In the genomic region with DNA sequence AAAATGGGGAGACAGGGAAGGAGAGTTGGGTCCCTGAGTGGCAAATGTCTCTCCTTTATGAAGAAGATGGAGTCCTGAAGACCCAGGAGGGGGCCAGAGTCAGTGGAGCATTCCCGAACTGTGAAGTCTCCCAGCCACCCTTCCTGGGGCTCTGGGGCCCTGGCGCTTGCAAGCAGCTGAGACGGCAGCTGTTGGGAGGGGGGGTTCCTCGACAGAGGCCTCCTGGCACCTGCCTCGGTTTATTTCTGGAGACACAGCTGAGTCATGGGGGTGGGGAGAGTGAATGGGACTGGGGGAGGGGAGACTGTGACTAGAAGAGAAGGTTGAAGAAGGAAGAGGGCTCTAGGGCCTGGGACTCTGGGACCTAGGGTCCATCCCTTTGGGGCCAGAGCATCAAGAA, we compare ENCODE assay signal across 13 cellular contexts. TPM values are rescaled to one million over a fixed set of nuclear protein-coding genes. Genes with fewer than 3 reads are reported as not detected.
DNase-seq lines count a peak whose midpoint lies in the region; ATAC-seq, FAIRE-seq and TF ChIP-seq lines count a peak whose summit lies in the region.
"Had no signal": no experiment of that assay in that cellular context is flagged by ENCODE, and none has a peak within 500 bp of the region (broad histone marks: within the 10 kb centered on the region; RNA-seq: fewer than 3 reads in every experiment).

No MANE protein-coding gene starts in this region.

- H3K56ac ChIP-seq in mesendoderm (ENCODE audit: low read length), result peak overlapping the region; percentile 71

- H2AFZ ChIP-seq in HepG2 (ENCODE audit: low read length), result no peak overlapping the region

- no peak overlapping the region for H3K4me2 ChIP-seq in HepG2 (ENCODE audit: low read depth, low read length)
- no peak overlapping the region for H3K4me2 ChIP-seq in mesendoderm (ENCODE audit: low read length)

- ATAC-seq in HepG2 (no peak), right lobe of liver (no peak), HG03196 (IDR thresholded peaks at IDR 0.05; ENCODE audit: unreplicated experiment) (no peak), HG02642 (IDR thresholded peaks at IDR 0.05; ENCODE audit: poor library complexity, unreplicated experiment) (no peak), HG03378 (IDR thresholded peaks at IDR 0.05; ENCODE audit: unreplicated experiment) (no peak)
- ATAC-seq: naive thymus-derived CD8-positive, alpha-beta T cell had no signal

- peak overlapping the region; percentile 79 for H3K4ac ChIP-seq in mesendoderm (ENCODE audit: low read depth, low read length)

- no TSS peak for BruUV-seq in HepG2 (replicated peaks; lab: Mats Ljungman, UMichigan)

- FAIRE-seq in HepG2 (lab: Jason Lieb, UNC), result no peak
- FAIRE-seq: colon had no signal

- no peaks in the 10 kb centered on the region for H3K36me3 Mint-ChIP-seq in chondrocyte (ENCODE audit: low read depth)
- H3K36me3 Mint-ChIP-seq: naive thymus-derived CD8-positive, alpha-beta T cell had no signal

- peaks cover 72% of the 10 kb centered on the region for H3K4me1 Mint-ChIP-seq in chondrocyte (ENCODE audit: low read depth)

- H2BK5ac ChIP-seq in mesendoderm (ENCODE audit: low read length), result peak overlapping the region; percentile 61

- H3K27ac ChIP-seq in HepG2 (ENCODE audit: extremely low read length, insufficient read depth, low read length) (no peak overlapping the region), right lobe of liver (no peak overlapping the region), mesendoderm (ENCODE audit: low read depth, low read length) (peak overlapping the region; percentile 92)
- H3K27ac ChIP-seq: VCaP had no signal

- no peak overlapping the region for H2AK5ac ChIP-seq in mesendoderm (ENCODE audit: low read length)

- TF ChIP-seq RAD21 in HepG2 (CRISPR knock-in tag; IDR thresholded peaks at IDR 0.05), result no peak

- peak overlapping the region; percentile 58 for H3K27ac Mint-ChIP-seq in chondrocyte (ENCODE audit: unreplicated experiment)

- H4K5ac ChIP-seq in mesendoderm (ENCODE audit: low read length), result no peak overlapping the region

- POLR2A ChIA-PET in HepG2 (lab: Yijun Ruan, JAX), result interaction anchor here (11.4 kb wide), 1 partner anchor 11 kb away, joined by 189 read pairs; the partner anchor contains the start of gene NES

- H3K9ac ChIP-seq in HepG2 (ENCODE audit: insufficient read depth, low read depth, low read length) (no peak overlapping the region), mesendoderm (ENCODE audit: low read length) (peak overlapping the region; percentile 33)

- H3K4me1 ChIP-seq in HepG2 (ENCODE audit: insufficient read depth, low read length) (peaks cover 85% of the 10 kb centered on the region), right lobe of liver (peaks cover 0 to 9% (median 4%) of the 10 kb centered on the region in 4 donors), mesendoderm (ENCODE audit: control insufficient read depth, low read depth, low read length) (peaks cover 27% of the 10 kb centered on the region)

- no peak overlapping the region for H4K8ac ChIP-seq in mesendoderm (ENCODE audit: low read depth, low read length)

- H3K79me2 ChIP-seq in HepG2 (ENCODE audit: insufficient read depth, low read length) (peaks cover 20% of the 10 kb centered on the region), mesendoderm (ENCODE audit: control insufficient read depth, insufficient read depth, low read length) (no peaks in the 10 kb centered on the region)

- peak overlapping the region; percentile 72 for H3K18ac ChIP-seq in mesendoderm (ENCODE audit: low read length)

- H3K27me3 ChIP-seq in HepG2 (ENCODE audit: control insufficient read depth in 1 of 2, insufficient read depth in 2 of 2, low read length in 2 of 2) (no peaks in the 10 kb centered on the region; a peak in 1 of 5 replicates), right lobe of liver (no peaks in the 10 kb centered on the region), mesendoderm (ENCODE audit: insufficient read depth, low read length, poor library complexity) (no peaks in the 10 kb centered on the region)

- CTCF ChIA-PET in HepG2 (lab: Yijun Ruan, JAX; ENCODE audit: low intra/inter-chr PET ratio, low total read pairs), result no interaction called here

- 36% methylated on average over 4 of the region's 5 CpGs for WGBS in HepG2 (ENCODE audit: low lambda C conversion rate)
- 32% methylated on average over 4 of the region's 5 CpGs for WGBS in right lobe of liver (ENCODE audit: insufficient coverage, low coverage, low lambda C conversion rate, missing lambda C conversion rate)
- WGBS in mesendoderm (ENCODE audit: extremely low coverage, insufficient coverage, low lambda C conversion rate), result no CpG with 5 or more reads among the region's 5 CpGs

- intact Hi-C loops in HepG2 (cut with micrococcal nuclease; ENCODE audit: unreplicated experiment) (loop anchor here (10.0 kb wide), 1 partner anchor 62 kb away; the partner anchor contains the start of genes ISG20L2 and METTL25B), right lobe of liver (cut with DNase I) (no loop called here)

- peaks cover 17% of the 10 kb centered on the region for H4K20me1 ChIP-seq in HepG2 (ENCODE audit: insufficient read depth, low read length)

- H3K27me3 Mint-ChIP-seq in chondrocyte (ENCODE audit: low read depth), result no peaks in the 10 kb centered on the region

- no peak overlapping the region for H3K4me3 Mint-ChIP-seq in chondrocyte (ENCODE audit: unreplicated experiment)
- H3K4me3 Mint-ChIP-seq: naive thymus-derived CD8-positive, alpha-beta T cell had no signal

- in situ Hi-C loops in HepG2 (cut with HindIII; ENCODE audit: extremely low pct_ligation_motif_present, low pct_unique_long_range_greater_than_20kb), result no loop called here

- peak overlapping the region; percentile 35 for H2BK120ac ChIP-seq in mesendoderm (ENCODE audit: low read depth, low read length)

- H3K23ac ChIP-seq in mesendoderm (ENCODE audit: low read length), result no peak overlapping the region

- TF ChIP-seq CTCF in HepG2 (CRISPR knock-in tag; IDR thresholded peaks at IDR 0.05) (no peak), right lobe of liver (IDR thresholded peaks at IDR 0.05) (no peak), chondrocyte (IDR thresholded peaks at IDR 0.05) (no peak)

- H2BK15ac ChIP-seq in mesendoderm (replicated peaks; ENCODE audit: low read depth), result no peak overlapping the region

- DNase-seq in HepG2 (ENCODE audit: low spot score) (no peak), right lobe of liver (no peak), chondrocyte (ENCODE audit: low spot score) (no peak), mesendoderm (peak; percentile 71)
- no peak for DNase-seq in stimulated activated CD4-positive, alpha-beta T cell treated with anti-CD3 and anti-CD28 coated beads, Interleukin-12 subunit alpha, Interleukin-12 subunit beta, amount 100 ng/mL, for 4 hours
- DNase-seq: Karpas-422; naive thymus-derived CD8-positive, alpha-beta T cell; stimulated activated CD8-positive, alpha-beta memory T cell treated with anti-CD3 and anti-CD28 coated beads, Interleukin-4, amount 100 ng/mL, for 48 hours had no signal

- no peak for TF ChIP-seq POLR2A in HepG2 (IDR thresholded peaks at IDR 0.05; ENCODE audit: insufficient read depth in 1 of 2, low read depth in 2 of 2, low read length in 2 of 2)
- TF ChIP-seq POLR2A in right lobe of liver (IDR thresholded peaks at IDR 0.05), result no peak

- H3K9me3 Mint-ChIP-seq in chondrocyte (ENCODE audit: low read depth), result no peaks in the 10 kb centered on the region
- H3K9me3 Mint-ChIP-seq: naive thymus-derived CD8-positive, alpha-beta T cell had no signal

- H3K79me1 ChIP-seq in mesendoderm (ENCODE audit: low read length), result no peaks in the 10 kb centered on the region

- H3K9me3 ChIP-seq in HepG2 (ENCODE audit: low read length), result no peaks in the 10 kb centered on the region
- H3K9me3 ChIP-seq in right lobe of liver, result no peaks in the 10 kb centered on the region

- H3K36me3 ChIP-seq in HepG2 (replicated peaks in 1 of 2; ENCODE audit: control insufficient read depth in 1 of 2, insufficient read depth in 2 of 2, low read length in 2 of 2) (peaks cover 0 to 5% of the 10 kb centered on the region in 2 experiments; a peak in 1 of 5 replicates), right lobe of liver (no peaks in the 10 kb centered on the region), mesendoderm (ENCODE audit: control insufficient read depth, insufficient read depth, low read length) (no peaks in the 10 kb centered on the region)

- TF ChIP-seq EP300 in HepG2 (IDR thresholded peaks at IDR 0.05; ENCODE audit: low read depth in 2 of 2, low read length in 2 of 2) (no peak), HepG2 (CRISPR knock-in tag; IDR thresholded peaks at IDR 0.05; ENCODE audit: borderline replicate concordance) (no peak)

- H3K4me3 ChIP-seq in HepG2 (replicated peaks in 1 of 3; ENCODE audit: insufficient read depth in 1 of 3, low read depth in 2 of 3, low read length in 3 of 3) (no peak overlapping the region), right lobe of liver (no peak overlapping the region), mesendoderm (ENCODE audit: low read length) (no peak overlapping the region)

RNA-seq across cellular contexts. Expression of gene NES, which starts 14.0 kb away (rescaled TPM):
- total RNA-seq in HepG2 (2016; rRNA removed; fragmentation: Illumina TruSeq; extraction: Trizol), result 12.7 and 16.6 TPM in 2 replicates
- total RNA-seq in HepG2 (2016; cell fraction: cytosol; rRNA removed; fragmentation: Illumina TruSeq; extraction: Trizol; ENCODE audit: low read depth), result 0.30 and 0.53 TPM in 2 replicates
- 9.1 and 18.2 TPM in 2 replicates for total RNA-seq in HepG2 (2016; cell fraction: insoluble cytoplasmic fraction; rRNA removed; fragmentation: Illumina TruSeq; extraction: Trizol)
- total RNA-seq in HepG2 (2016; cell fraction: membrane; rRNA removed; fragmentation: Illumina TruSeq; extraction: Trizol), result 1.4 and 1.5 TPM in 2 replicates
- 11.7 and 13.1 TPM in 2 replicates for total RNA-seq in HepG2 (2016; cell fraction: nucleus; rRNA removed; fragmentation: Illumina TruSeq; extraction: Trizol)
- polyA plus RNA-seq in HepG2 (2011; rRNA removed), result 1.7 and 2.5 TPM in 2 replicates
- 1.1 and 1.2 TPM in 2 replicates for polyA plus RNA-seq in HepG2 (2011; cell fraction: cytosol; rRNA removed)
- polyA plus RNA-seq in HepG2 (2011; cell fraction: nucleus; rRNA removed), result 9.3 and 9.7 TPM in 2 replicates
- polyA plus RNA-seq in HepG2 (2012), result 3.5 and 3.6 TPM in 2 replicates
- polyA plus RNA-seq in HepG2 (2016; cell fraction: cytosol; fragmentation: Illumina TruSeq; extraction: Trizol; ENCODE audit: low read depth), result 0.32 and 0.38 TPM in 2 replicates
- polyA plus RNA-seq in HepG2 (2016; cell fraction: insoluble cytoplasmic fraction; fragmentation: Illumina TruSeq; extraction: Trizol; ENCODE audit: low read depth), result 8.6 and 10.8 TPM in 2 replicates
- 0.46 and 0.93 TPM in 2 replicates for polyA plus RNA-seq in HepG2 (2016; cell fraction: membrane; fragmentation: Illumina TruSeq; extraction: Trizol; ENCODE audit: low read depth)
- 27.3 and 27.7 TPM in 2 replicates for polyA plus RNA-seq in HepG2 (2016; cell fraction: nucleus; fragmentation: Illumina TruSeq; extraction: Trizol; ENCODE audit: insufficient read depth, low read depth)
- 0.91 and 2.7 TPM in 2 replicates for polyA minus RNA-seq in HepG2 (2011; rRNA and poly(A)+ RNA removed; ENCODE audit: low replicate concordance)
- 2.4 and 2.5 TPM in 2 replicates for polyA minus RNA-seq in HepG2 (2011; cell fraction: cytosol; rRNA and poly(A)+ RNA removed)
- 1.5 and 1.7 TPM in 2 replicates for polyA minus RNA-seq in HepG2 (2011; cell fraction: nucleus; rRNA and poly(A)+ RNA removed)
- 1 to 10 TPM; 1.1 to 7.5 (median 2.6) TPM for total RNA-seq in right lobe of liver
- total RNA-seq in chondrocyte, result 6.0 to 11.6 TPM (median 6.9 TPM) in 3 replicates
- 77.7 TPM for polyA plus RNA-seq in mesendoderm (2013, experiment 1 of 2)
- polyA plus RNA-seq in mesendoderm (2013, experiment 2 of 2), result 79.9 TPM
- total RNA-seq: naive thymus-derived CD8-positive, alpha-beta T cell had no signal
- polyA plus RNA-seq: naive thymus-derived CD8-positive, alpha-beta T cell had no signal

RNA-seq across cellular contexts. Expression of gene BCAN, which starts 21.3 kb away (rescaled TPM):
- total RNA-seq in HepG2 (2016; rRNA removed; fragmentation: Illumina TruSeq; extraction: Trizol), result not detected in 2 replicates
- total RNA-seq in HepG2 (2016; cell fraction: cytosol; rRNA removed; fragmentation: Illumina TruSeq; extraction: Trizol; ENCODE audit: low read depth), result not detected in 2 replicates
- total RNA-seq in HepG2 (2016; cell fraction: insoluble cytoplasmic fraction; rRNA removed; fragmentation: Illumina TruSeq; extraction: Trizol), result not detected in 2 replicates
- total RNA-seq in HepG2 (2016; cell fraction: membrane; rRNA removed; fragmentation: Illumina TruSeq; extraction: Trizol), result not detected in 2 replicates
- not detected in 2 replicates for total RNA-seq in HepG2 (2016; cell fraction: nucleus; rRNA removed; fragmentation: Illumina TruSeq; extraction: Trizol)
- polyA plus RNA-seq in HepG2 (2011; rRNA removed), result not detected in 2 replicates
- not detected in 2 replicates for polyA plus RNA-seq in HepG2 (2011; cell fraction: cytosol; rRNA removed)
- polyA plus RNA-seq in HepG2 (2011; cell fraction: nucleus; rRNA removed), result 0.24 TPM in 1 of 2 replicates, not detected in the other
- 0.21 TPM in 2 replicates for polyA plus RNA-seq in HepG2 (2012)
- polyA plus RNA-seq in HepG2 (2016; cell fraction: cytosol; fragmentation: Illumina TruSeq; extraction: Trizol; ENCODE audit: low read depth), result not detected in 2 replicates
- polyA plus RNA-seq in HepG2 (2016; cell fraction: insoluble cytoplasmic fraction; fragmentation: Illumina TruSeq; extraction: Trizol; ENCODE audit: low read depth), result not detected in 2 replicates
- not detected in 2 replicates for polyA plus RNA-seq in HepG2 (2016; cell fraction: membrane; fragmentation: Illumina TruSeq; extraction: Trizol; ENCODE audit: low read depth)
- not detected in 2 replicates for polyA plus RNA-seq in HepG2 (2016; cell fraction: nucleus; fragmentation: Illumina TruSeq; extraction: Trizol; ENCODE audit: insufficient read depth, low read depth)
- not detected in 2 replicates for polyA minus RNA-seq in HepG2 (2011; rRNA and poly(A)+ RNA removed; ENCODE audit: low replicate concordance)
- polyA minus RNA-seq in HepG2 (2011; cell fraction: cytosol; rRNA and poly(A)+ RNA removed), result not detected in 2 replicates
- polyA minus RNA-seq in HepG2 (2011; cell fraction: nucleus; rRNA and poly(A)+ RNA removed), result not detected in 2 replicates
- not detected for total RNA-seq in right lobe of liver
- total RNA-seq in chondrocyte, result 1.3 TPM in 1 of 3 replicates, not detected in the others
- polyA plus RNA-seq in mesendoderm (2013, experiment 1 of 2), result 0.88 TPM
- 0.91 TPM for polyA plus RNA-seq in mesendoderm (2013, experiment 2 of 2)
- total RNA-seq: naive thymus-derived CD8-positive, alpha-beta T cell had no signal
- polyA plus RNA-seq: naive thymus-derived CD8-positive, alpha-beta T cell had no signal

RNA-seq across cellular contexts. Expression of gene CRABP2, which starts 42.2 kb away (rescaled TPM):
- total RNA-seq in HepG2 (2016; rRNA removed; fragmentation: Illumina TruSeq; extraction: Trizol), result 0.21 and 0.60 TPM in 2 replicates
- total RNA-seq in HepG2 (2016; cell fraction: cytosol; rRNA removed; fragmentation: Illumina TruSeq; extraction: Trizol; ENCODE audit: low read depth), result not detected in 2 replicates
- 0.28 TPM in 1 of 2 replicates, not detected in the other for total RNA-seq in HepG2 (2016; cell fraction: insoluble cytoplasmic fraction; rRNA removed; fragmentation: Illumina TruSeq; extraction: Trizol)
- not detected in 2 replicates for total RNA-seq in HepG2 (2016; cell fraction: membrane; rRNA removed; fragmentation: Illumina TruSeq; extraction: Trizol)
- total RNA-seq in HepG2 (2016; cell fraction: nucleus; rRNA removed; fragmentation: Illumina TruSeq; extraction: Trizol), result not detected in 2 replicates
- polyA plus RNA-seq in HepG2 (2011; rRNA removed), result 0.37 and 0.40 TPM in 2 replicates
- 0.14 and 0.16 TPM in 2 replicates for polyA plus RNA-seq in HepG2 (2011; cell fraction: cytosol; rRNA removed)
- polyA plus RNA-seq in HepG2 (2011; cell fraction: nucleus; rRNA removed), result 0.50 and 0.85 TPM in 2 replicates
- 1.3 TPM in 1 of 2 replicates, not detected in the other for polyA plus RNA-seq in HepG2 (2012)
- 0.24 TPM in 1 of 2 replicates, not detected in the other for polyA plus RNA-seq in HepG2 (2016; cell fraction: cytosol; fragmentation: Illumina TruSeq; extraction: Trizol; ENCODE audit: low read depth)
- 0.57 and 0.99 TPM in 2 replicates for polyA plus RNA-seq in HepG2 (2016; cell fraction: insoluble cytoplasmic fraction; fragmentation: Illumina TruSeq; extraction: Trizol; ENCODE audit: low read depth)
- not detected in 2 replicates for polyA plus RNA-seq in HepG2 (2016; cell fraction: membrane; fragmentation: Illumina TruSeq; extraction: Trizol; ENCODE audit: low read depth)
- polyA plus RNA-seq in HepG2 (2016; cell fraction: nucleus; fragmentation: Illumina TruSeq; extraction: Trizol; ENCODE audit: insufficient read depth, low read depth), result 0.51 and 1.8 TPM in 2 replicates
- 1.2 TPM in 1 of 2 replicates, not detected in the other for polyA minus RNA-seq in HepG2 (2011; rRNA and poly(A)+ RNA removed; ENCODE audit: low replicate concordance)
- polyA minus RNA-seq in HepG2 (2011; cell fraction: cytosol; rRNA and poly(A)+ RNA removed), result not detected in 2 replicates
- not detected in 2 replicates for polyA minus RNA-seq in HepG2 (2011; cell fraction: nucleus; rRNA and poly(A)+ RNA removed)
- total RNA-seq in right lobe of liver, result under 1 TPM in 1 of 6 experiments, not detected in 5; 0.24 TPM
- total RNA-seq in chondrocyte, result 88.7 to 193 TPM (median 93.5 TPM) in 3 replicates
- polyA plus RNA-seq in mesendoderm (2013, experiment 1 of 2), result 52.0 TPM
- polyA plus RNA-seq in mesendoderm (2013, experiment 2 of 2), result 49.6 TPM
- polyA plus RNA-seq: naive thymus-derived CD8-positive, alpha-beta T cell had no signal

RNA-seq across cellular contexts. Expression of gene HAPLN2, which starts 44.0 kb away (rescaled TPM):
- total RNA-seq in HepG2 (2016; rRNA removed; fragmentation: Illumina TruSeq; extraction: Trizol) (not detected in 2 replicates), right lobe of liver (not detected), chondrocyte (0.36 TPM in 1 of 3 replicates, not detected in the others)
- total RNA-seq in HepG2 (2016; cell fraction: cytosol; rRNA removed; fragmentation: Illumina TruSeq; extraction: Trizol; ENCODE audit: low read depth), result not detected in 2 replicates
- total RNA-seq in HepG2 (2016; cell fraction: insoluble cytoplasmic fraction; rRNA removed; fragmentation: Illumina TruSeq; extraction: Trizol), result not detected in 2 replicates
- not detected in 2 replicates for total RNA-seq in HepG2 (2016; cell fraction: membrane; rRNA removed; fragmentation: Illumina TruSeq; extraction: Trizol)
- not detected in 2 replicates for total RNA-seq in HepG2 (2016; cell fraction: nucleus; rRNA removed; fragmentation: Illumina TruSeq; extraction: Trizol)
- 0.09 TPM in 1 of 2 replicates, not detected in the other for polyA plus RNA-seq in HepG2 (2011; rRNA removed)
- not detected in 2 replicates for polyA plus RNA-seq in HepG2 (2011; cell fraction: cytosol; rRNA removed)
- polyA plus RNA-seq in HepG2 (2011; cell fraction: nucleus; rRNA removed), result 0.40 and 0.62 TPM in 2 replicates
- 0.19 TPM in 1 of 2 replicates, not detected in the other for polyA plus RNA-seq in HepG2 (2012)
- polyA plus RNA-seq in HepG2 (2016; cell fraction: cytosol; fragmentation: Illumina TruSeq; extraction: Trizol; ENCODE audit: low read depth), result not detected in 2 replicates
- polyA plus RNA-seq in HepG2 (2016; cell fraction: insoluble cytoplasmic fraction; fragmentation: Illumina TruSeq; extraction: Trizol; ENCODE audit: low read depth), result not detected in 2 replicates
- not detected in 2 replicates for polyA plus RNA-seq in HepG2 (2016; cell fraction: membrane; fragmentation: Illumina TruSeq; extraction: Trizol; ENCODE audit: low read depth)
- not detected in 2 replicates for polyA plus RNA-seq in HepG2 (2016; cell fraction: nucleus; fragmentation: Illumina TruSeq; extraction: Trizol; ENCODE audit: insufficient read depth, low read depth)
- not detected in 2 replicates for polyA minus RNA-seq in HepG2 (2011; rRNA and poly(A)+ RNA removed; ENCODE audit: low replicate concordance)
- polyA minus RNA-seq in HepG2 (2011; cell fraction: cytosol; rRNA and poly(A)+ RNA removed), result not detected in 2 replicates
- not detected in 2 replicates for polyA minus RNA-seq in HepG2 (2011; cell fraction: nucleus; rRNA and poly(A)+ RNA removed)
- polyA plus RNA-seq in mesendoderm (2013, experiment 1 of 2), result not detected
- 0.04 TPM for polyA plus RNA-seq in mesendoderm (2013, experiment 2 of 2)
- polyA plus RNA-seq: naive thymus-derived CD8-positive, alpha-beta T cell had no signal

Comparison
In these comparisons a context has a peak if more than half of its experiments do, and no peak if none do; other contexts are left out.
1. RNA of gene CRABP2, which starts 42.2 kb away (total RNA-seq): 88.7 to 193 TPM in chondrocyte; 0.21 to 0.60 TPM in HepG2 and 0.24 TPM in right lobe of liver; every median in the first group is over 10 times any median in the second.